30 cellular contexts compared by ENCODE assay signal in genomic region chr11:64611176-64611575, GRCh38. TPM values are rescaled to one million over a fixed set of nuclear protein-coding genes. Genes with fewer than 3 reads are reported as not detected.
"Had no signal": no experiment of that assay in that cellular context is flagged by ENCODE, and none has a peak within 500 bp of the region (broad histone marks: within the 10 kb centered on the region; RNA-seq: fewer than 3 reads in every experiment).

No MANE protein-coding gene starts in this region.

- ATAC-seq: activated T-helper 17 cell treated with anti-CD3 and anti-CD28 coated beads, Interleukin-2, amount 50 U/mL, for 72 hours had no signal

- H3K36me3 ChIP-seq: adrenal gland had no signal

- H3K4me3 ChIP-seq: adrenal gland, SK-N-MC had no signal

- H3K9me3 Mint-ChIP-seq: activated B cell treated with CpG ODN at 0.5 μM for 24 hours; activated CD4-positive, alpha-beta T cell treated with anti-CD3 and anti-CD28 coated beads, Interleukin-2, amount 10 ng/mL, durations not matched to agents 24 days and 14 days; activated naive CD4-positive, alpha-beta T cell treated with anti-CD3 and anti-CD28 coated beads for 36 hours; activated T-helper 17 cell treated with anti-CD3 and anti-CD28 coated beads, Interleukin-2, amount 50 U/mL, for 72 hours; T-cell had no signal

- H3K4me3 Mint-ChIP-seq: activated B cell treated with CpG ODN at 0.5 μM for 24 hours; activated CD4-positive, alpha-beta T cell treated with anti-CD3 and anti-CD28 coated beads, Interleukin-2, amount 10 ng/mL, durations not matched to agents 24 days and 14 days; activated naive CD4-positive, alpha-beta T cell treated with anti-CD3 and anti-CD28 coated beads for 36 hours; activated naive CD8-positive, alpha-beta T cell; activated T-helper 17 cell treated with anti-CD3 and anti-CD28 coated beads, Interleukin-2, amount 50 U/mL, for 72 hours had no signal

- H3K36me3 Mint-ChIP-seq: activated naive CD8-positive, alpha-beta T cell; T-cell had no signal

- H3K27ac Mint-ChIP-seq: activated B cell treated with CpG ODN at 0.5 μM for 24 hours; activated naive CD4-positive, alpha-beta T cell treated with anti-CD3 and anti-CD28 coated beads for 36 hours; activated naive CD8-positive, alpha-beta T cell; activated T-helper 17 cell treated with anti-CD3 and anti-CD28 coated beads, Interleukin-2, amount 50 U/mL, for 72 hours; T-cell had no signal

- DNase-seq: activated B cell treated with CpG ODN at 0.5 μM for 24 hours; activated CD4-positive, alpha-beta T cell treated with anti-CD3 and anti-CD28 coated beads for 1 hour; activated CD4-positive, alpha-beta T cell treated with anti-CD3 and anti-CD28 coated beads, Interleukin-2, amount 10 ng/mL, durations not matched to agents 24 days and 14 days; activated CD4-positive, alpha-beta T cell treated with anti-CD3 and anti-CD28 coated beads, Interleukin-2, amount 50 U/mL, for 48 hours; activated gamma-delta T cell; activated T-cell treated with anti-CD3 and anti-CD28 coated beads for 4 hours; activated T-cell treated with anti-CD3 and anti-CD28 coated beads, Interleukin-2, amount 50 U/mL, for 48 hours; adrenal gland; anterior cingulate cortex; caudate nucleus; Karpas-422; NCI-H1105 treated with DMSO at 0.1 percent for 48 hours; NCI-H1436 treated with DMSO at 0.1 percent for 48 hours; NCI-H187; NCI-H2081 treated with DMSO at 0.1 percent for 48 hours; NCI-H345; NCI-H510A; NCI-H526 treated with DMSO at 0.1 percent for 48 hours; NCI-H82; T-cell; T-helper 2 cell; T1000 had no signal

- H3K4me1 ChIP-seq: adrenal gland had no signal

- H3K27me3 ChIP-seq: adrenal gland had no signal

- H3K27ac ChIP-seq: adrenal gland, SK-N-MC had no signal

- H3K4me1 Mint-ChIP-seq: activated B cell treated with CpG ODN at 0.5 μM for 24 hours had no signal

- H3K9me3 ChIP-seq: adrenal gland had no signal

- H3K27me3 Mint-ChIP-seq: activated CD4-positive, alpha-beta T cell treated with anti-CD3 and anti-CD28 coated beads, Interleukin-2, amount 10 ng/mL, durations not matched to agents 24 days and 14 days; activated naive CD8-positive, alpha-beta T cell; activated T-helper 17 cell treated with anti-CD3 and anti-CD28 coated beads, Interleukin-2, amount 50 U/mL, for 72 hours; T-cell had no signal

RNA-seq across cellular contexts. Expression of gene SLC22A12, which starts 20.2 kb away (rescaled TPM):
- total RNA-seq: activated B cell treated with CpG ODN at 0.5 μM for 24 hours; activated CD4-positive, alpha-beta T cell treated with anti-CD3 and anti-CD28 coated beads, Interleukin-2, amount 10 ng/mL, durations not matched to agents 24 days and 14 days; activated CD8-positive, alpha-beta memory T cell treated with anti-CD3 and anti-CD28 coated beads for 36 hours; activated naive CD4-positive, alpha-beta T cell treated with anti-CD3 and anti-CD28 coated beads for 36 hours; activated T-helper 17 cell treated with anti-CD3 and anti-CD28 coated beads, Interleukin-2, amount 50 U/mL, for 72 hours; adrenal gland; cerebellum; OCI-LY7; RPMI7951; T-cell had no signal
- polyA plus RNA-seq: adrenal gland had no signal

RNA-seq across cellular contexts. Expression of gene SLC22A11, which starts 55.4 kb away (rescaled TPM):
- total RNA-seq: activated B cell treated with CpG ODN at 0.5 μM for 24 hours; activated CD4-positive, alpha-beta T cell treated with anti-CD3 and anti-CD28 coated beads, Interleukin-2, amount 10 ng/mL, durations not matched to agents 24 days and 14 days; activated CD8-positive, alpha-beta memory T cell treated with anti-CD3 and anti-CD28 coated beads for 36 hours; activated T-helper 17 cell treated with anti-CD3 and anti-CD28 coated beads, Interleukin-2, amount 50 U/mL, for 72 hours; cerebellum; RPMI7951; T-cell had no signal
